Comparison of ENCODE assay signal across 18 cellular contexts in the genomic region with DNA sequence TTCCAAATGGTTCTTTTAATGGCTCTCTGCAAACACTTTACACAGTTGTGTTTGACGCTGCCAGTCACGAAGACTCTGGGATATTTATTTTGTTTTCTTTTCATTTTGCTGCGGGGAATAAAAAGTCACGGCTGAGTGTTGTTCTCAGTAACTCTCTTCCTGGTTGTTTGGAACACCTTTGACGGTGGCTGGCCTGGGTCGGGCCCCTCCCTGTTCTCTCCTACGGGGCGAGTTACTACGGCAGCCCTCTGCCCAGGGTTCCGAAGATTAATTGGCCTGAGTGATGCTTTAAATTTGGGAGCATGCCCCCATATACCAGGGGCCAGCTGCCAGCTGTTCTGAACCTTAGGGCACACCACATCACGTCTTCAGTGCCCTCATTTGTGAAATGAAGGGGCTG.
"Had no signal": no experiment of that assay in that cellular context is flagged by ENCODE, and none has a peak within 500 bp of the region (broad histone marks: within the 10 kb centered on the region; RNA-seq: fewer than 3 reads in every experiment).

No MANE protein-coding gene starts in this region.

- H3K27me3 Mint-ChIP-seq: T-helper 17 cell had no signal

- H3K27ac Mint-ChIP-seq: activated naive CD4-positive, alpha-beta T cell treated with anti-CD3 and anti-CD28 coated beads, Interleukin-2, amount 50 U/mL, for 72 hours; activated T-cell treated with anti-CD3 and anti-CD28 coated beads, Interleukin-2, amount 50 U/mL, for 72 hours; naive thymus-derived CD4-positive, alpha-beta T cell; T-helper 17 cell had no signal

- H3K27ac ChIP-seq: cardiac muscle cell, thoracic aorta had no signal

- H3K4me3 ChIP-seq: cardiac muscle cell, esophagus squamous epithelium, lung, right atrium auricular region, thoracic aorta had no signal

- H3K36me3 ChIP-seq: cardiac muscle cell, esophagus squamous epithelium, right atrium auricular region, thoracic aorta had no signal

- DNase-seq: activated CD4-positive, alpha-beta T cell treated with anti-CD3 and anti-CD28 coated beads for 4 hours; activated CD8-positive, alpha-beta memory T cell treated with anti-CD3 and anti-CD28 coated beads, Interleukin-2, amount 50 U/mL, for 48 hours; activated gamma-delta T cell; activated T-cell treated with anti-CD3 and anti-CD28 coated beads, Interleukin-2, amount 50 U/mL, for 72 hours; esophagus squamous epithelium; hypothalamus; midbrain; naive thymus-derived CD4-positive, alpha-beta T cell; posterior cingulate gyrus; stimulated activated CD4-positive, alpha-beta T cell treated with anti-CD3 and anti-CD28 coated beads, Interleukin-15, amount 100 ng/mL, for 24 hours; stimulated activated CD4-positive, alpha-beta T cell treated with anti-CD3 and anti-CD28 coated beads, Interleukin-4, amount 100 ng/mL, for 24 hours; stimulated activated naive CD8-positive, alpha-beta T cell treated with anti-CD3 and anti-CD28 coated beads, Interleukin-15, Interleukin-2, amounts not matched to agents 100 U/mL and 50 U/mL, for 24 hours; T-helper 17 cell had no signal

- ATAC-seq: activated naive CD4-positive, alpha-beta T cell treated with anti-CD3 and anti-CD28 coated beads, Interleukin-2, amount 50 U/mL, for 72 hours; activated T-cell treated with anti-CD3 and anti-CD28 coated beads, Interleukin-2, amount 50 U/mL, for 72 hours; naive thymus-derived CD4-positive, alpha-beta T cell; stimulated activated naive CD8-positive, alpha-beta T cell treated with anti-CD3 and anti-CD28 coated beads, Interleukin-15, Interleukin-2, amounts not matched to agents 100 U/mL and 50 U/mL, for 24 hours; T-helper 17 cell had no signal

- H3K9me3 ChIP-seq: esophagus squamous epithelium, right atrium auricular region, thoracic aorta had no signal

- H3K4me1 Mint-ChIP-seq: T-helper 17 cell had no signal

- H3K27me3 ChIP-seq: cardiac muscle cell, right atrium auricular region had no signal

- H3K4me3 Mint-ChIP-seq: activated T-cell treated with anti-CD3 and anti-CD28 coated beads, Interleukin-2, amount 50 U/mL, for 72 hours; T-helper 17 cell had no signal

- H3K36me3 Mint-ChIP-seq: naive thymus-derived CD4-positive, alpha-beta T cell had no signal
